ENCODE assay signal across 9 cellular contexts in genomic region chr14:56333361-56334279, GRCh38.
DNase-seq lines count a peak whose midpoint lies in the region; ATAC-seq and TF ChIP-seq lines count a peak whose summit lies in the region.
"Had no signal": no experiment of that assay in that cellular context is flagged by ENCODE, and none has a peak within 500 bp of the region (broad histone marks: within the 10 kb centered on the region; RNA-seq: fewer than 3 reads in every experiment).

No MANE protein-coding gene starts in this region.

- H3K4me3 ChIP-seq in astrocyte of the cerebellum (ENCODE audit: low read depth, low read length) (no peak overlapping the region), mucosa of descending colon (no peak overlapping the region)
- H3K4me3 ChIP-seq: cardiac muscle cell had no signal

- CTCF ChIA-PET in activated naive CD4-positive, alpha-beta T cell treated with anti-CD3 and anti-CD28 coated beads for 36 hours (lab: Charles Lee), result interaction anchor here (0.6 kb wide), 1 partner anchor 456 kb away, joined by 4 read pairs; no protein-coding TSS in a partner anchor

- in situ Hi-C loops in astrocyte of the cerebellum (cut with HindIII; ENCODE audit: low sequenced_read_pairs), result no loop called here

- H3K4me1 Mint-ChIP-seq in activated naive CD4-positive, alpha-beta T cell treated with anti-CD3 and anti-CD28 coated beads for 36 hours (ENCODE audit: low read depth), result peaks cover 8% of the 10 kb centered on the region

- DNase-seq in DMS153 treated with DMSO at 0.1 percent for 48 hours (lab: John Stamatoyannopoulos, UW; ENCODE audit: unreplicated experiment) (peak; percentile 87), NCI-H2081 treated with DMSO at 0.1 percent for 48 hours (lab: John Stamatoyannopoulos, UW) (peak; percentile 40), astrocyte of the cerebellum (ENCODE audit: low read depth) (peak; percentile 33), mucosa of descending colon (peak in 1 of 3 donors; percentile 20), DMS114 treated with DMSO at 0.1 percent for 48 hours (lab: John Stamatoyannopoulos, UW; ENCODE audit: unreplicated experiment) (no peak), GM19240 (ENCODE audit: insufficient read length, low spot score) (no peak), inferior parietal cortex (ENCODE audit: extremely low spot score) (no peak)
- DNase-seq in activated naive CD4-positive, alpha-beta T cell treated with anti-CD3 and anti-CD28 coated beads for 36 hours, result no peak

- H3K9me3 ChIP-seq in mucosa of descending colon, result no peaks in the 10 kb centered on the region

- H3K27ac Mint-ChIP-seq in activated naive CD4-positive, alpha-beta T cell treated with anti-CD3 and anti-CD28 coated beads for 36 hours, result no peak overlapping the region

- H3K36me3 ChIP-seq in mucosa of descending colon (ENCODE audit: low read depth), result no peaks in the 10 kb centered on the region
- H3K36me3 ChIP-seq: cardiac muscle cell had no signal

- TF ChIP-seq CTCF in astrocyte of the cerebellum (IDR thresholded peaks at IDR 0.05; ENCODE audit: low read depth, low read length, missing control alignments) (no peak), mucosa of descending colon (IDR thresholded peaks at IDR 0.05) (no peak)

- no peaks in the 10 kb centered on the region for H3K27me3 Mint-ChIP-seq in activated naive CD4-positive, alpha-beta T cell treated with anti-CD3 and anti-CD28 coated beads for 36 hours (ENCODE audit: low read depth)

- ATAC-seq in mucosa of descending colon, result peak; percentile 90

- H3K9me3 Mint-ChIP-seq in activated naive CD4-positive, alpha-beta T cell treated with anti-CD3 and anti-CD28 coated beads for 36 hours, result no peaks in the 10 kb centered on the region

- H3K4me1 ChIP-seq in mucosa of descending colon (ENCODE audit: low read depth), result no peaks in the 10 kb centered on the region

- intact Hi-C loops in mucosa of descending colon (cut with DNase I, micrococcal nuclease), result loop anchor here (10.0 kb wide), 2 partner anchors 209 to 629 kb away; no protein-coding TSS in a partner anchor
- intact Hi-C loops in activated naive CD4-positive, alpha-beta T cell treated with anti-CD3 and anti-CD28 coated beads for 36 hours (cut with micrococcal nuclease), result no loop called here

- no peak overlapping the region for H3K4me3 Mint-ChIP-seq in activated naive CD4-positive, alpha-beta T cell treated with anti-CD3 and anti-CD28 coated beads for 36 hours

- no peaks in the 10 kb centered on the region for H3K36me3 Mint-ChIP-seq in activated naive CD4-positive, alpha-beta T cell treated with anti-CD3 and anti-CD28 coated beads for 36 hours (ENCODE audit: low read depth)

Comparison
In these comparisons a context has a peak if more than half of its experiments do, and no peak if none do; other contexts are left out.
1. DNase-seq: peak in DMS153 treated with DMSO at 0.1 percent for 48 hours (single experiment), NCI-H2081 treated with DMSO at 0.1 percent for 48 hours (single experiment) and astrocyte of the cerebellum (single experiment); none in DMS114 treated with DMSO at 0.1 percent for 48 hours (single experiment), activated naive CD4-positive, alpha-beta T cell treated with anti-CD3 and anti-CD28 coated beads for 36 hours (single experiment), GM19240 (single experiment) and inferior parietal cortex (single experiment).